16 cellular contexts compared by ENCODE assay signal in genomic region chr2:236054661-236055060, GRCh38.
"Had no signal": no experiment of that assay in that cellular context is flagged by ENCODE, and none has a peak within 500 bp of the region (broad histone marks: within the 10 kb centered on the region; RNA-seq: fewer than 3 reads in every experiment).

No MANE protein-coding gene starts in this region.

- H3K27ac Mint-ChIP-seq: activated naive CD4-positive, alpha-beta T cell treated with anti-CD3 and anti-CD28 coated beads, Interleukin-2, amount 50 U/mL, for 24 hours; naive B cell; stimulated activated effector memory CD8-positive, alpha-beta T cell treated with anti-CD3 and anti-CD28 coated beads, Interleukin-12 subunit alpha, Interleukin-12 subunit beta, amount 100 ng/mL, for 72 hours had no signal

- ATAC-seq: body of pancreas; left cardiac atrium; stimulated activated effector memory CD8-positive, alpha-beta T cell treated with anti-CD3 and anti-CD28 coated beads, Interleukin-12 subunit alpha, Interleukin-12 subunit beta, amount 100 ng/mL, for 72 hours had no signal

- H3K36me3 Mint-ChIP-seq: activated naive CD4-positive, alpha-beta T cell treated with anti-CD3 and anti-CD28 coated beads, Interleukin-2, amount 50 U/mL, for 24 hours; naive B cell had no signal

- H3K4me1 Mint-ChIP-seq: naive B cell had no signal

- H3K4me3 Mint-ChIP-seq: activated naive CD4-positive, alpha-beta T cell treated with anti-CD3 and anti-CD28 coated beads, Interleukin-2, amount 50 U/mL, for 24 hours; naive B cell; neural crest cell; stimulated activated effector memory CD8-positive, alpha-beta T cell treated with anti-CD3 and anti-CD28 coated beads, Interleukin-12 subunit alpha, Interleukin-12 subunit beta, amount 100 ng/mL, for 72 hours had no signal

- H3K9me3 Mint-ChIP-seq: activated naive CD4-positive, alpha-beta T cell treated with anti-CD3 and anti-CD28 coated beads, Interleukin-2, amount 50 U/mL, for 24 hours; stimulated activated effector memory CD8-positive, alpha-beta T cell treated with anti-CD3 and anti-CD28 coated beads, Interleukin-12 subunit alpha, Interleukin-12 subunit beta, amount 100 ng/mL, for 72 hours had no signal

- DNase-seq: activated gamma-delta T cell treated with Interleukin-2 at 50 U/mL for 16 hours; activated T-cell treated with anti-CD3 and anti-CD28 coated beads, Interleukin-2, amount 50 U/mL, for 1 hour; body of pancreas; hippocampal formation; left cardiac atrium; mesenchymal stem cell; naive B cell; small intestine; stimulated activated CD4-positive, alpha-beta T cell treated with anti-CD3 and anti-CD28 coated beads, Interleukin-2, amount 100 ng/mL, for 24 hours; T-helper 2 cell; transverse colon; uterus; WERI-Rb-1 had no signal
